In the genomic region with DNA sequence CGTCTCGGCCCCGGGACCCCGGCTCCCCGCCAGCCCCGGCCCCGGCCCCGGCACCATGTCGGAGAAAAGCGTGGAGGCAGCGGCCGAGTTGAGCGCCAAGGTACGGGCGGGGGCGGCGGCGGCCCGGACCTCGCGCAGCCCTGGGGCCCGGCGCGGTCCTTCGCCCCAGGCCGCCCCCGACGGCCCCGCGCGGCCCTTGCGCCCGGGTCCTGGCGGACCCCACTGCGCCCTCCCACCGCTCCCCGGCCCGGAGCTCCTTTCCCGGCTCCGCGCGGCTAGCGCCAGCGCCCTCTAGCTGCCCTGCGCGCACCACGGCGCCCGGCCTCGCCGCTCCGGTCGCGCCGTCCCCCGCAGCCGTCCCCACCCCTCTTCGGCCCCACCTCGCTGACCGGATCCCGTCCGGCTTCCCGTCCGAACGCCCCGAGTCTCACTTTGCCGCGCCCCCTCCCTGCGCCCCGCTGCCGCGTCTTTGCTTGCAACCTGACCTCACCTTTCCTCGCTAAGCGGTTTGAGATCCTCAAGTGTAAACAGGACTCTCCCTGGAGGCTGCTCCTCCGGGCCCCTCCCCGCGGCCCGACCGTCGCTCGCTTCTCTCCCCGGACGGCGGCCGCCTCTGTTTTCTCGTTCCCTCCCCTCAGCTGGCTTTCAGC, we compare ENCODE assay signal across 1 cellular context.
A peak's percentile ranks its signal among the peaks of the same experiment; 100 is the strongest.
TF ChIP-seq lines count a peak whose summit lies in the region.

No MANE protein-coding gene starts in this region.

TF ChIP-seq in HEK293, 187 proteins besides CTCF, POLR2A, EP300 and RAD21 (continued from another document):
- TF ChIP-seq, protein P1, sequence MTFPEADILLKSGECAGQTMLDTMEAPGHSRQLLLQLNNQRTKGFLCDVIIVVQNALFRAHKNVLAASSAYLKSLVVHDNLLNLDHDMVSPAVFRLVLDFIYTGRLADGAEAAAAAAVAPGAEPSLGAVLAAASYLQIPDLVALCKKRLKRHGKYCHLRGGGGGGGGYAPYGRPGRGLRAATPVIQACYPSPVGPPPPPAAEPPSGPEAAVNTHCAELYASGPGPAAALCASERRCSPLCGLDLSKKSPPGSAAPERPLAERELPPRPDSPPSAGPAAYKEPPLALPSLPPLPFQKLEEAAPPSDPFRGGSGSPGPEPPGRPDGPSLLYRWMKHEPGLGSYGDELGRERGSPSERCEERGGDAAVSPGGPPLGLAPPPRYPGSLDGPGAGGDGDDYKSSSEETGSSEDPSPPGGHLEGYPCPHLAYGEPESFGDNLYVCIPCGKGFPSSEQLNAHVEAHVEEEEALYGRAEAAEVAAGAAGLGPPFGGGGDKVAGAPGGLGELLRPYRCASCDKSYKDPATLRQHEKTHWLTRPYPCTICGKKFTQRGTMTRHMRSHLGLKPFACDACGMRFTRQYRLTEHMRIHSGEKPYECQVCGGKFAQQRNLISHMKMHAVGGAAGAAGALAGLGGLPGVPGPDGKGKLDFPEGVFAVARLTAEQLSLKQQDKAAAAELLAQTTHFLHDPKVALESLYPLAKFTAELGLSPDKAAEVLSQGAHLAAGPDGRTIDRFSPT (tag by site-specific recombination; IDR thresholded peaks at IDR 0.05): peak; percentile 8; the same call in 1 of the 2 replicates
- TF ChIP-seq ZXDB (tag by site-specific recombination; IDR thresholded peaks at IDR 0.05) (0 out of 2 replicates have a peak, but pooled peaks have one; percentile 50), ZNF2 (tag by site-specific recombination; IDR thresholded peaks at IDR 0.05) (0 out of 2 replicates have a peak, but pooled peaks have one; percentile 40), ZBTB1 (tag by site-specific recombination; IDR thresholded peaks at IDR 0.05) (no peak), ZBTB48 (tag by site-specific recombination; IDR thresholded peaks at IDR 0.05) (0 out of 2 replicates have a peak, but pooled peaks have one; percentile 26), ZFP69B (tag by site-specific recombination; IDR thresholded peaks at IDR 0.05) (peak; percentile 59; the same call in 1 of the 2 replicates), ZEB2 (tag by site-specific recombination; IDR thresholded peaks at IDR 0.05) (peak; percentile 91), REPIN1 (tag by site-specific recombination; IDR thresholded peaks at IDR 0.05; ENCODE audit: low read depth) (no peak), GLIS2 (tag by site-specific recombination; IDR thresholded peaks at IDR 0.05) (peak; percentile 94), ZNF777 (tag by site-specific recombination; IDR thresholded peaks at IDR 0.05; ENCODE audit: borderline replicate concordance) (peak; percentile 82; the same call in 1 of the 2 replicates), ZNF366 (tag by site-specific recombination; conservative IDR thresholded peaks at IDR 0.05) (peak; percentile 54), ZNF239 (tag by site-specific recombination; IDR thresholded peaks at IDR 0.05) (no peak), ZNF707 (tag by site-specific recombination; IDR thresholded peaks at IDR 0.05) (no peak), ZBTB20 (tag by site-specific recombination; IDR thresholded peaks at IDR 0.05) (peak; percentile 73), ZBTB7A (tag by site-specific recombination; IDR thresholded peaks at IDR 0.05; ENCODE audit: low read depth) (peak; percentile 63; the same call in 1 of the 2 replicates), ZNF544 (tag by site-specific recombination; IDR thresholded peaks at IDR 0.05) (no peak), ZSCAN16 (tag by site-specific recombination; IDR thresholded peaks at IDR 0.05) (no peak), ZNF423 (tag by site-specific recombination; IDR thresholded peaks at IDR 0.05) (0 out of 2 replicates have a peak, but pooled peaks have one; percentile 18), SP7 (tag by site-specific recombination; IDR thresholded peaks at IDR 0.05) (peak; percentile 21; the same call in 1 of the 2 replicates), ZBTB8A (tag by site-specific recombination; IDR thresholded peaks at IDR 0.05) (peak; percentile 55), SP3 (tag by site-specific recombination; IDR thresholded peaks at IDR 0.05) (peak; percentile 64), IKZF3 (tag by site-specific recombination; IDR thresholded peaks at IDR 0.05) (0 out of 2 replicates have a peak, but pooled peaks have one; percentile 35), ZNF776 (tag by site-specific recombination; IDR thresholded peaks at IDR 0.05; ENCODE audit: borderline replicate concordance) (no peak), BCL11A (tag by site-specific recombination; IDR thresholded peaks at IDR 0.05; ENCODE audit: low read depth) (peak; percentile 75; the same call in 1 of the 2 replicates), MZF1 (tag by site-specific recombination; IDR thresholded peaks at IDR 0.05; ENCODE audit: borderline replicate concordance) (0 out of 2 replicates have a peak, but pooled peaks have one; percentile 17), ZNF600 (tag by site-specific recombination; IDR thresholded peaks at IDR 0.05) (peak; percentile 47; the same call in 1 of the 2 replicates), ZNF585B (tag by site-specific recombination; IDR thresholded peaks at IDR 0.05) (no peak), SP2 (tag by site-specific recombination; IDR thresholded peaks at IDR 0.05) (peak; percentile 67), ZNF561 (tag by site-specific recombination; IDR thresholded peaks at IDR 0.05; ENCODE audit: borderline replicate concordance) (0 out of 2 replicates have a peak, but pooled peaks have one; percentile 56), SCRT2 (tag by site-specific recombination; IDR thresholded peaks at IDR 0.05) (0 out of 2 replicates have a peak, but pooled peaks have one; percentile 28), ZNF548 (tag by site-specific recombination; IDR thresholded peaks at IDR 0.05) (no peak), ZNF24 (tag by site-specific recombination; IDR thresholded peaks at IDR 0.05) (0 out of 2 replicates have a peak, but pooled peaks have one; percentile 37), ZNF394 (tag by site-specific recombination; IDR thresholded peaks at IDR 0.05; ENCODE audit: borderline replicate concordance) (peak; percentile 48; the same call in 1 of the 2 replicates), ZNF184 (tag by site-specific recombination; IDR thresholded peaks at IDR 0.05) (no peak), KLF8 (tag by site-specific recombination; IDR thresholded peaks at IDR 0.05) (peak; percentile 96), WT1 (tag by site-specific recombination; IDR thresholded peaks at IDR 0.05) (peak; percentile 47; the same call in 1 of the 2 replicates)
- TF ChIP-seq, protein P2, sequence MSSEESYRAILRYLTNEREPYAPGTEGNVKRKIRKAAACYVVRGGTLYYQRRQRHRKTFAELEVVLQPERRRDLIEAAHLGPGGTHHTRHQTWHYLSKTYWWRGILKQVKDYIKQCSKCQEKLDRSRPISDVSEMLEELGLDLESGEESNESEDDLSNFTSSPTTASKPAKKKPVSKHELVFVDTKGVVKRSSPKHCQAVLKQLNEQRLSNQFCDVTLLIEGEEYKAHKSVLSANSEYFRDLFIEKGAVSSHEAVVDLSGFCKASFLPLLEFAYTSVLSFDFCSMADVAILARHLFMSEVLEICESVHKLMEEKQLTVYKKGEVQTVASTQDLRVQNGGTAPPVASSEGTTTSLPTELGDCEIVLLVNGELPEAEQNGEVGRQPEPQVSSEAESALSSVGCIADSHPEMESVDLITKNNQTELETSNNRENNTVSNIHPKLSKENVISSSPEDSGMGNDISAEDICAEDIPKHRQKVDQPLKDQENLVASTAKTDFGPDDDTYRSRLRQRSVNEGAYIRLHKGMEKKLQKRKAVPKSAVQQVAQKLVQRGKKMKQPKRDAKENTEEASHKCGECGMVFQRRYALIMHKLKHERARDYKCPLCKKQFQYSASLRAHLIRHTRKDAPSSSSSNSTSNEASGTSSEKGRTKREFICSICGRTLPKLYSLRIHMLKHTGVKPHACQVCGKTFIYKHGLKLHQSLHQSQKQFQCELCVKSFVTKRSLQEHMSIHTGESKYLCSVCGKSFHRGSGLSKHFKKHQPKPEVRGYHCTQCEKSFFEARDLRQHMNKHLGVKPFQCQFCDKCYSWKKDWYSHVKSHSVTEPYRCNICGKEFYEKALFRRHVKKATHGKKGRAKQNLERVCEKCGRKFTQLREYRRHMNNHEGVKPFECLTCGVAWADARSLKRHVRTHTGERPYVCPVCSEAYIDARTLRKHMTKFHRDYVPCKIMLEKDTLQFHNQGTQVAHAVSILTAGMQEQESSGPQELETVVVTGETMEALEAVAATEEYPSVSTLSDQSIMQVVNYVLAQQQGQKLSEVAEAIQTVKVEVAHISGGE (tag by site-specific recombination; conservative IDR thresholded peaks at IDR 0.05; ENCODE audit: low read depth): peak; percentile 59; the same call in 1 of the 2 replicates
- TF ChIP-seq, protein P3, sequence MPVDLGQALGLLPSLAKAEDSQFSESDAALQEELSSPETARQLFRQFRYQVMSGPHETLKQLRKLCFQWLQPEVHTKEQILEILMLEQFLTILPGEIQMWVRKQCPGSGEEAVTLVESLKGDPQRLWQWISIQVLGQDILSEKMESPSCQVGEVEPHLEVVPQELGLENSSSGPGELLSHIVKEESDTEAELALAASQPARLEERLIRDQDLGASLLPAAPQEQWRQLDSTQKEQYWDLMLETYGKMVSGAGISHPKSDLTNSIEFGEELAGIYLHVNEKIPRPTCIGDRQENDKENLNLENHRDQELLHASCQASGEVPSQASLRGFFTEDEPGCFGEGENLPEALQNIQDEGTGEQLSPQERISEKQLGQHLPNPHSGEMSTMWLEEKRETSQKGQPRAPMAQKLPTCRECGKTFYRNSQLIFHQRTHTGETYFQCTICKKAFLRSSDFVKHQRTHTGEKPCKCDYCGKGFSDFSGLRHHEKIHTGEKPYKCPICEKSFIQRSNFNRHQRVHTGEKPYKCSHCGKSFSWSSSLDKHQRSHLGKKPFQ (tag by site-specific recombination; IDR thresholded peaks at IDR 0.05): peak; percentile 31; the same call in 1 of the 2 replicates
- TF ChIP-seq, protein P4, sequence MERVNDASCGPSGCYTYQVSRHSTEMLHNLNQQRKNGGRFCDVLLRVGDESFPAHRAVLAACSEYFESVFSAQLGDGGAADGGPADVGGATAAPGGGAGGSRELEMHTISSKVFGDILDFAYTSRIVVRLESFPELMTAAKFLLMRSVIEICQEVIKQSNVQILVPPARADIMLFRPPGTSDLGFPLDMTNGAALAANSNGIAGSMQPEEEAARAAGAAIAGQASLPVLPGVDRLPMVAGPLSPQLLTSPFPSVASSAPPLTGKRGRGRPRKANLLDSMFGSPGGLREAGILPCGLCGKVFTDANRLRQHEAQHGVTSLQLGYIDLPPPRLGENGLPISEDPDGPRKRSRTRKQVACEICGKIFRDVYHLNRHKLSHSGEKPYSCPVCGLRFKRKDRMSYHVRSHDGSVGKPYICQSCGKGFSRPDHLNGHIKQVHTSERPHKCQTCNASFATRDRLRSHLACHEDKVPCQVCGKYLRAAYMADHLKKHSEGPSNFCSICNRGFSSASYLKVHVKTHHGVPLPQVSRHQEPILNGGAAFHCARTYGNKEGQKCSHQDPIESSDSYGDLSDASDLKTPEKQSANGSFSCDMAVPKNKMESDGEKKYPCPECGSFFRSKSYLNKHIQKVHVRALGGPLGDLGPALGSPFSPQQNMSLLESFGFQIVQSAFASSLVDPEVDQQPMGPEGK (tag by site-specific recombination; IDR thresholded peaks at IDR 0.05): peak; percentile 99
- TF ChIP-seq, protein P5, sequence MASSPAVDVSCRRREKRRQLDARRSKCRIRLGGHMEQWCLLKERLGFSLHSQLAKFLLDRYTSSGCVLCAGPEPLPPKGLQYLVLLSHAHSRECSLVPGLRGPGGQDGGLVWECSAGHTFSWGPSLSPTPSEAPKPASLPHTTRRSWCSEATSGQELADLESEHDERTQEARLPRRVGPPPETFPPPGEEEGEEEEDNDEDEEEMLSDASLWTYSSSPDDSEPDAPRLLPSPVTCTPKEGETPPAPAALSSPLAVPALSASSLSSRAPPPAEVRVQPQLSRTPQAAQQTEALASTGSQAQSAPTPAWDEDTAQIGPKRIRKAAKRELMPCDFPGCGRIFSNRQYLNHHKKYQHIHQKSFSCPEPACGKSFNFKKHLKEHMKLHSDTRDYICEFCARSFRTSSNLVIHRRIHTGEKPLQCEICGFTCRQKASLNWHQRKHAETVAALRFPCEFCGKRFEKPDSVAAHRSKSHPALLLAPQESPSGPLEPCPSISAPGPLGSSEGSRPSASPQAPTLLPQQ (tag by site-specific recombination; IDR thresholded peaks at IDR 0.05): peak; percentile 79
- TF ChIP-seq, protein P6, sequence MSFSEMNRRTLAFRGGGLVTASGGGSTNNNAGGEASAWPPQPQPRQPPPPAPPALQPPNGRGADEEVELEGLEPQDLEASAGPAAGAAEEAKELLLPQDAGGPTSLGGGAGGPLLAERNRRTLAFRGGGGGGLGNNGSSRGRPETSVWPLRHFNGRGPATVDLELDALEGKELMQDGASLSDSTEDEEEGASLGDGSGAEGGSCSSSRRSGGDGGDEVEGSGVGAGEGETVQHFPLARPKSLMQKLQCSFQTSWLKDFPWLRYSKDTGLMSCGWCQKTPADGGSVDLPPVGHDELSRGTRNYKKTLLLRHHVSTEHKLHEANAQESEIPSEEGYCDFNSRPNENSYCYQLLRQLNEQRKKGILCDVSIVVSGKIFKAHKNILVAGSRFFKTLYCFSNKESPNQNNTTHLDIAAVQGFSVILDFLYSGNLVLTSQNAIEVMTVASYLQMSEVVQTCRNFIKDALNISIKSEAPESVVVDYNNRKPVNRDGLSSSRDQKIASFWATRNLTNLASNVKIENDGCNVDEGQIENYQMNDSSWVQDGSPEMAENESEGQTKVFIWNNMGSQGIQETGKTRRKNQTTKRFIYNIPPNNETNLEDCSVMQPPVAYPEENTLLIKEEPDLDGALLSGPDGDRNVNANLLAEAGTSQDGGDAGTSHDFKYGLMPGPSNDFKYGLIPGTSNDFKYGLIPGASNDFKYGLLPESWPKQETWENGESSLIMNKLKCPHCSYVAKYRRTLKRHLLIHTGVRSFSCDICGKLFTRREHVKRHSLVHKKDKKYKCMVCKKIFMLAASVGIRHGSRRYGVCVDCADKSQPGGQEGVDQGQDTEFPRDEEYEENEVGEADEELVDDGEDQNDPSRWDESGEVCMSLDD (tag by site-specific recombination; IDR thresholded peaks at IDR 0.05): peak; percentile 64
- TF ChIP-seq, protein P7, sequence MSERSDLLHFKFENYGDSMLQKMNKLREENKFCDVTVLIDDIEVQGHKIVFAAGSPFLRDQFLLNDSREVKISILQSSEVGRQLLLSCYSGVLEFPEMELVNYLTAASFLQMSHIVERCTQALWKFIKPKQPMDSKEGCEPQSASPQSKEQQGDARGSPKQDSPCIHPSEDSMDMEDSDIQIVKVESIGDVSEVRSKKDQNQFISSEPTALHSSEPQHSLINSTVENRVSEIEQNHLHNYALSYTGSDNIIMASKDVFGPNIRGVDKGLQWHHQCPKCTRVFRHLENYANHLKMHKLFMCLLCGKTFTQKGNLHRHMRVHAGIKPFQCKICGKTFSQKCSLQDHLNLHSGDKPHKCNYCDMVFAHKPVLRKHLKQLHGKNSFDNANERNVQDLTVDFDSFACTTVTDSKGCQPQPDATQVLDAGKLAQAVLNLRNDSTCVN (tag by site-specific recombination; optimal IDR thresholded peaks at IDR 0.05): peak; percentile 57
- TF ChIP-seq, protein P8, sequence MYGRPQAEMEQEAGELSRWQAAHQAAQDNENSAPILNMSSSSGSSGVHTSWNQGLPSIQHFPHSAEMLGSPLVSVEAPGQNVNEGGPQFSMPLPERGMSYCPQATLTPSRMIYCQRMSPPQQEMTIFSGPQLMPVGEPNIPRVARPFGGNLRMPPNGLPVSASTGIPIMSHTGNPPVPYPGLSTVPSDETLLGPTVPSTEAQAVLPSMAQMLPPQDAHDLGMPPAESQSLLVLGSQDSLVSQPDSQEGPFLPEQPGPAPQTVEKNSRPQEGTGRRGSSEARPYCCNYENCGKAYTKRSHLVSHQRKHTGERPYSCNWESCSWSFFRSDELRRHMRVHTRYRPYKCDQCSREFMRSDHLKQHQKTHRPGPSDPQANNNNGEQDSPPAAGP (tag by site-specific recombination; IDR thresholded peaks at IDR 0.05): peak; percentile 90
